1 cellular context compared by ENCODE assay signal in the genomic region with DNA sequence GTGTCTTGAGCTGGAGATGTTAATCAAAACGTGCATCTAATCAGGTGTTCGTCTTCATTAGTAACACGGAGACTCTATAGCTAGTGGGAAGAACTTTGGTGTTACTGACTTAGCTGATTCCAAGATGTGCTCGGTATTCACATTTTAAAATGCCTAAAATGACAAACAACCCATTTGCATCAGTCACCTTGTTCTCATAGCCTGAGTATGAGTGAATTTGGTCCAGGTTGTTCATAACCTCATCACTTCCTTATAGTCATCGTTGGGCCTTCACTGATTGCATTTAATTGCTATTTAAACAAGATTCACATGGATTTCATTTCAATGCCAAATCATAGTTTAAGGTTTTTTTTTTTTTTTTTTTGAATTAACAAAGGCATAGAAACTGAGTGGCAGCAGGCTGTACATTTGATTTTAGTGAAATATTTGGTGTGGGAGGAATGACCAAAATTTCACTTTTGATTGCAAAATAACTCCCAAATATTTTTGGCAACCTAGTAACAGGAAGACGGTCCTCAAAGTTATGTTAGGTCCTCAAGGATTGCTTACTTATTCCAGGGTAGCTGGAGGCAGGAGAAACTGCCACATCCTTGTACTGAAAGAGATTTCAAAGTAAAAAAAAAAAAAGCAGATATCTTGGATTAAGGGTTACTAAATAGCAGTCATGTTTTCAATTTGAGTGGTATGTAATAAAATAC.
TF ChIP-seq lines count a peak whose summit lies in the region.

No MANE protein-coding gene starts in this region.

TF ChIP-seq in HepG2, 621 proteins besides CTCF, POLR2A, EP300 and RAD21 (continued from another document):
- TF ChIP-seq, protein P1, sequence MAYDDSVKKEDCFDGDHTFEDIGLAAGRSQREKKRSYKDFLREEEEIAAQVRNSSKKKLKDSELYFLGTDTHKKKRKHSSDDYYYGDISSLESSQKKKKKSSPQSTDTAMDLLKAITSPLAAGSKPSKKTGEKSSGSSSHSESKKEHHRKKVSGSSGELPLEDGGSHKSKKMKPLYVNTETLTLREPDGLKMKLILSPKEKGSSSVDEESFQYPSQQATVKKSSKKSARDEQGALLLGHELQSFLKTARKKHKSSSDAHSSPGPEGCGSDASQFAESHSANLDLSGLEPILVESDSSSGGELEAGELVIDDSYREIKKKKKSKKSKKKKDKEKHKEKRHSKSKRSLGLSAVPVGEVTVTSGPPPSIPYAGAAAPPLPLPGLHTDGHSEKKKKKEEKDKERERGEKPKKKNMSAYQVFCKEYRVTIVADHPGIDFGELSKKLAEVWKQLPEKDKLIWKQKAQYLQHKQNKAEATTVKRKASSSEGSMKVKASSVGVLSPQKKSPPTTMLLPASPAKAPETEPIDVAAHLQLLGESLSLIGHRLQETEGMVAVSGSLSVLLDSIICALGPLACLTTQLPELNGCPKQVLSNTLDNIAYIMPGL (CRISPR knock-in tag; IDR thresholded peaks at IDR 0.05; ENCODE audit: borderline replicate concordance in 1 of 2, low read depth in 1 of 2) = no peak
- TF ChIP-seq KDM1A (CRISPR knock-in tag; IDR thresholded peaks at IDR 0.05) = no peak
- TF ChIP-seq TEAD2 (CRISPR knock-in tag; IDR thresholded peaks at IDR 0.05) = no peak
- TF ChIP-seq MTA1 (CRISPR knock-in tag; IDR thresholded peaks at IDR 0.05; ENCODE audit: borderline replicate concordance) = no peak
- TF ChIP-seq ZFX (CRISPR knock-in tag; IDR thresholded peaks at IDR 0.05; ENCODE audit: low read depth) = no peak
- no peak for TF ChIP-seq ARHGAP35 (CRISPR knock-in tag; IDR thresholded peaks at IDR 0.05; ENCODE audit: borderline replicate concordance)
- TF ChIP-seq, protein P2, sequence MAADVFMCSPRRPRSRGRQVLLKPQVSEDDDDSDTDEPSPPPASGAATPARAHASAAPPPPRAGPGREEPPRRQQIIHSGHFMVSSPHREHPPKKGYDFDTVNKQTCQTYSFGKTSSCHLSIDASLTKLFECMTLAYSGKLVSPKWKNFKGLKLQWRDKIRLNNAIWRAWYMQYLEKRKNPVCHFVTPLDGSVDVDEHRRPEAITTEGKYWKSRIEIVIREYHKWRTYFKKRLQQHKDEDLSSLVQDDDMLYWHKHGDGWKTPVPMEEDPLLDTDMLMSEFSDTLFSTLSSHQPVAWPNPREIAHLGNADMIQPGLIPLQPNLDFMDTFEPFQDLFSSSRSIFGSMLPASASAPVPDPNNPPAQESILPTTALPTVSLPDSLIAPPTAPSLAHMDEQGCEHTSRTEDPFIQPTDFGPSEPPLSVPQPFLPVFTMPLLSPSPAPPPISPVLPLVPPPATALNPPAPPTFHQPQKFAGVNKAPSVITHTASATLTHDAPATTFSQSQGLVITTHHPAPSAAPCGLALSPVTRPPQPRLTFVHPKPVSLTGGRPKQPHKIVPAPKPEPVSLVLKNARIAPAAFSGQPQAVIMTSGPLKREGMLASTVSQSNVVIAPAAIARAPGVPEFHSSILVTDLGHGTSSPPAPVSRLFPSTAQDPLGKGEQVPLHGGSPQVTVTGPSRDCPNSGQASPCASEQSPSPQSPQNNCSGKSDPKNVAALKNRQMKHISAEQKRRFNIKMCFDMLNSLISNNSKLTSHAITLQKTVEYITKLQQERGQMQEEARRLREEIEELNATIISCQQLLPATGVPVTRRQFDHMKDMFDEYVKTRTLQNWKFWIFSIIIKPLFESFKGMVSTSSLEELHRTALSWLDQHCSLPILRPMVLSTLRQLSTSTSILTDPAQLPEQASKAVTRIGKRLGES (CRISPR knock-in tag; IDR thresholded peaks at IDR 0.05; ENCODE audit: borderline replicate concordance) = no peak
- no peak for TF ChIP-seq GATAD1 (CRISPR knock-in tag; IDR thresholded peaks at IDR 0.05)
- TF ChIP-seq POLR2G (IDR thresholded peaks at IDR 0.05; ENCODE audit: low read depth, low read length) = no peak
- TF ChIP-seq, protein P3, sequence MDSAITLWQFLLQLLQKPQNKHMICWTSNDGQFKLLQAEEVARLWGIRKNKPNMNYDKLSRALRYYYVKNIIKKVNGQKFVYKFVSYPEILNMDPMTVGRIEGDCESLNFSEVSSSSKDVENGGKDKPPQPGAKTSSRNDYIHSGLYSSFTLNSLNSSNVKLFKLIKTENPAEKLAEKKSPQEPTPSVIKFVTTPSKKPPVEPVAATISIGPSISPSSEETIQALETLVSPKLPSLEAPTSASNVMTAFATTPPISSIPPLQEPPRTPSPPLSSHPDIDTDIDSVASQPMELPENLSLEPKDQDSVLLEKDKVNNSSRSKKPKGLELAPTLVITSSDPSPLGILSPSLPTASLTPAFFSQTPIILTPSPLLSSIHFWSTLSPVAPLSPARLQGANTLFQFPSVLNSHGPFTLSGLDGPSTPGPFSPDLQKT (CRISPR knock-in tag; IDR thresholded peaks at IDR 0.05; ENCODE audit: borderline replicate concordance) = no peak
- TF ChIP-seq, protein P4, sequence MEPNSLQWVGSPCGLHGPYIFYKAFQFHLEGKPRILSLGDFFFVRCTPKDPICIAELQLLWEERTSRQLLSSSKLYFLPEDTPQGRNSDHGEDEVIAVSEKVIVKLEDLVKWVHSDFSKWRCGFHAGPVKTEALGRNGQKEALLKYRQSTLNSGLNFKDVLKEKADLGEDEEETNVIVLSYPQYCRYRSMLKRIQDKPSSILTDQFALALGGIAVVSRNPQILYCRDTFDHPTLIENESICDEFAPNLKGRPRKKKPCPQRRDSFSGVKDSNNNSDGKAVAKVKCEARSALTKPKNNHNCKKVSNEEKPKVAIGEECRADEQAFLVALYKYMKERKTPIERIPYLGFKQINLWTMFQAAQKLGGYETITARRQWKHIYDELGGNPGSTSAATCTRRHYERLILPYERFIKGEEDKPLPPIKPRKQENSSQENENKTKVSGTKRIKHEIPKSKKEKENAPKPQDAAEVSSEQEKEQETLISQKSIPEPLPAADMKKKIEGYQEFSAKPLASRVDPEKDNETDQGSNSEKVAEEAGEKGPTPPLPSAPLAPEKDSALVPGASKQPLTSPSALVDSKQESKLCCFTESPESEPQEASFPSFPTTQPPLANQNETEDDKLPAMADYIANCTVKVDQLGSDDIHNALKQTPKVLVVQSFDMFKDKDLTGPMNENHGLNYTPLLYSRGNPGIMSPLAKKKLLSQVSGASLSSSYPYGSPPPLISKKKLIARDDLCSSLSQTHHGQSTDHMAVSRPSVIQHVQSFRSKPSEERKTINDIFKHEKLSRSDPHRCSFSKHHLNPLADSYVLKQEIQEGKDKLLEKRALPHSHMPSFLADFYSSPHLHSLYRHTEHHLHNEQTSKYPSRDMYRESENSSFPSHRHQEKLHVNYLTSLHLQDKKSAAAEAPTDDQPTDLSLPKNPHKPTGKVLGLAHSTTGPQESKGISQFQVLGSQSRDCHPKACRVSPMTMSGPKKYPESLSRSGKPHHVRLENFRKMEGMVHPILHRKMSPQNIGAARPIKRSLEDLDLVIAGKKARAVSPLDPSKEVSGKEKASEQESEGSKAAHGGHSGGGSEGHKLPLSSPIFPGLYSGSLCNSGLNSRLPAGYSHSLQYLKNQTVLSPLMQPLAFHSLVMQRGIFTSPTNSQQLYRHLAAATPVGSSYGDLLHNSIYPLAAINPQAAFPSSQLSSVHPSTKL (CRISPR knock-in tag; IDR thresholded peaks at IDR 0.05) = no peak
- no peak for TF ChIP-seq FOXA3 (CRISPR knock-in tag; IDR thresholded peaks at IDR 0.05)
- no peak for TF ChIP-seq GPN1 (CRISPR knock-in tag; IDR thresholded peaks at IDR 0.05; ENCODE audit: borderline replicate concordance)
